In the genomic region with DNA sequence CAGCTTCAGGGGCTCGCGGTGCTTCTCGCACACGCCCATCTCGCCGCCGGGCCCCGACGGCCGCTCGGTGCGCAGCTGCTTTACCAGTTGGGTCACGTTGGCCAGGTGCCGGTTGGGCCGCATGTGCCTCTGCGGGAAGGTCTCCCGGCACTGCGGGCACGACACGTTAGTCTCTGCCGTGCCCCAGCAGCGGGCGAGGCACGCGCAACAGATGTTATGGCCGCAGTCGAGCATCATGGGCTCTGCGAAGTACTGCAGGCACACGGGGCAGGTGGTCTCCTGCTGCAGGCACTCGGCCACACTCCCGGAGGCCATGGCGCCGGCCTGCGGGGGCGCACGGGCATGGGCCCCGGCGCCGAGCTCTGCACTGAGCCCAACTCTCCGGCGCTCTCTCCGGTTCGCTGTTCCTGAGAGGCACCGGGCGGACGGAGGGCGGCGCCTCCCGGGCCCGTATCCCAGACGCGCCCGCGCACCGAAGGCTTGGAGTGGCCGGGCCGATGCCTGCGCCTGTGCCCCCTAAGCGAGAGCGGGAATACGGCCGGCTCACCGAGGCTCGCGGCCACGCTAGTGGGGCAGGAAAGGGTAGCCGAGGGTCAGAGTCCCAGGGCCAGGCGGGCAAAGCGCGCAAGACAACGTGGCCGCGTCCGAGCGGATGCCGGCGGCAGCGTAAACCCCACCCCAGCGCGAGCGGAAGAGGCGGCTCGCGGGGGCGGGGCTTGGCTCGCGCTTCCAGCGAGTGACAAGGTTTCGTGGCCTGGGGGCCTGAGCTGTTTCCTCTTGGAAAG, we compare ENCODE assay signal across 8 cellular contexts.
DNase-seq lines count a peak whose midpoint lies in the region; ATAC-seq lines count a peak whose summit lies in the region.

Gene TRIM27, minus strand, starts transcription at position 668 of the 785 bp plus-strand sequence. Its CDS starts 353 bp downstream, at position 315.

- peak; percentile 89 to 94 for DNase-seq in AML-193 (lab: John Stamatoyannopoulos, UW)
- peak; percentile 77 for DNase-seq in NCI-H446 treated with DMSO at 0.1 percent for 48 hours (lab: John Stamatoyannopoulos, UW)
- DNase-seq in activated CD4-positive, alpha-beta T cell treated with anti-CD3 and anti-CD28 coated beads for 4 hours = peak; percentile 76 to 80
- peak; percentile 78 for DNase-seq in cortex of kidney (lab: John Stamatoyannopoulos, UW)
- peak; percentile 97 for DNase-seq in left kidney (ENCODE audit: low read depth, low spot score)
- DNase-seq in stimulated activated CD4-positive, alpha-beta T cell treated with anti-CD3 and anti-CD28 coated beads, Interleukin-2, amount 100 ng/mL, for 4 hours (ENCODE audit: low read depth) = peak; percentile 72

- ATAC-seq in GM18909 (IDR thresholded peaks at IDR 0.05; ENCODE audit: poor library complexity, unreplicated experiment) (peak; percentile 89), HG03139 (IDR thresholded peaks at IDR 0.05; ENCODE audit: unreplicated experiment) (peak; percentile 82)

Comparison
In these comparisons a context has a peak if more than half of its experiments do, and no peak if none do; other contexts are left out.
1. Peak in every context shown above with its lines: DNase-seq and ATAC-seq.